In genomic region chr1:181033128-181033798, GRCh38 we compare ENCODE assay signal across 8 cellular contexts. TPM values are rescaled to one million over a fixed set of nuclear protein-coding genes. Genes with fewer than 3 reads are reported as not detected.
DNase-seq lines count a peak whose midpoint lies in the region; ATAC-seq, FAIRE-seq and TF ChIP-seq lines count a peak whose summit lies in the region.

No MANE protein-coding gene starts in this region.

- H3K9me2 ChIP-seq in Loucy (replicated peaks; ENCODE audit: low read depth, low read length) = no peaks in the 10 kb centered on the region

- H3K4me1 Mint-ChIP-seq in activated CD8-positive, alpha-beta T cell treated with anti-CD3 and anti-CD28 coated beads for 36 hours (ENCODE audit: low read depth) = peaks cover 49% of the 10 kb centered on the region

- peak; percentile 38 for ATAC-seq in GM21723 (IDR thresholded peaks at IDR 0.05; ENCODE audit: unreplicated experiment)
- ATAC-seq in activated CD8-positive, alpha-beta T cell treated with anti-CD3 and anti-CD28 coated beads for 36 hours = peak; percentile 29
- peak; percentile 69 to 85 (median 80) for ATAC-seq in psoas muscle

- TF ChIP-seq CTCF in Loucy (conservative IDR thresholded peaks at IDR 0.05; ENCODE audit: low read length) (no peak), foreskin fibroblast (IDR thresholded peaks at IDR 0.05; ENCODE audit: low read depth, low read length) (no peak), psoas muscle (IDR thresholded peaks at IDR 0.05) (no peak)
- TF ChIP-seq CTCF in activated CD8-positive, alpha-beta T cell treated with anti-CD3 and anti-CD28 coated beads for 36 hours (IDR thresholded peaks at IDR 0.05) = no peak

- no peaks in the 10 kb centered on the region for H4K20me1 ChIP-seq in Loucy (ENCODE audit: insufficient read depth, low read length, poor library complexity, severe bottlenecking)

- H3K4me3 ChIP-seq in Loucy (ENCODE audit: low read length, poor library complexity, severe bottlenecking) (peak overlapping the region; percentile 81), foreskin fibroblast (ENCODE audit: low read depth in 1 of 2, low read length in 2 of 2) (peak overlapping the region; percentile 51 to 70), psoas muscle (peak overlapping the region; percentile 70)

- WGBS in psoas muscle, 3 donors = 16 to 36% (median 21%) methylated on average over 2 of the region's 2 CpGs

- H3K36me3 ChIP-seq in Loucy (ENCODE audit: insufficient read depth, low read length) = no peaks in the 10 kb centered on the region
- H3K36me3 ChIP-seq in psoas muscle (ENCODE audit: insufficient read depth in 1 of 2, low read depth in 1 of 2) = no peaks in the 10 kb centered on the region

- H2AFZ ChIP-seq in Loucy (ENCODE audit: low read length) = peak overlapping the region; percentile 89

- peaks cover 5% of the 10 kb centered on the region for H3K36me3 Mint-ChIP-seq in activated CD8-positive, alpha-beta T cell treated with anti-CD3 and anti-CD28 coated beads for 36 hours (ENCODE audit: low read depth)

- peak overlapping the region; percentile 74 for H3K9ac ChIP-seq in Loucy (ENCODE audit: low read depth, low read length, poor library complexity, severe bottlenecking)

- peak; percentile 50 for DNase-seq in ELR (ENCODE audit: low read depth)
- peak; percentile 24 for DNase-seq in activated CD8-positive, alpha-beta T cell treated with anti-CD3 and anti-CD28 coated beads for 36 hours
- peak; percentile 23 to 43 for DNase-seq in foreskin fibroblast
- peak in 1 of 2 donors; percentile 21 for DNase-seq in psoas muscle
- no peak for DNase-seq in HTR-8/SVneo (ENCODE audit: insufficient read length, low spot score)
- DNase-seq in NCI-H1417 (lab: John Stamatoyannopoulos, UW) = no peak

- intact Hi-C loops in activated CD8-positive, alpha-beta T cell treated with anti-CD3 and anti-CD28 coated beads for 36 hours (cut with micrococcal nuclease) = no loop called here
- intact Hi-C loops in psoas muscle (cut with DNase I) = loop anchor here in 1 of 2 donors (5.0 kb wide), 1 partner anchor 109 kb away; no protein-coding TSS in a partner anchor

- FAIRE-seq in HTR-8/SVneo (lab: Jason Lieb, UNC) = no peak

- peak overlapping the region; percentile 88 for H3K4me2 ChIP-seq in Loucy (ENCODE audit: low read depth, low read length, poor library complexity, severe bottlenecking)

- peak overlapping the region; percentile 93 for H3K27ac ChIP-seq in psoas muscle

- no peaks in the 10 kb centered on the region for H3K27me3 Mint-ChIP-seq in activated CD8-positive, alpha-beta T cell treated with anti-CD3 and anti-CD28 coated beads for 36 hours

- peaks cover 24% of the 10 kb centered on the region for H3K79me2 ChIP-seq in Loucy (ENCODE audit: insufficient read depth, low read length)

- no peaks in the 10 kb centered on the region for H3F3A ChIP-seq in Loucy (ENCODE audit: low read depth)

- H3K4me1 ChIP-seq in Loucy (ENCODE audit: insufficient read depth, low read length, poor library complexity, severe bottlenecking) = peaks cover 46% of the 10 kb centered on the region
- H3K4me1 ChIP-seq in psoas muscle = peaks cover 19% of the 10 kb centered on the region

- H3K9me3 Mint-ChIP-seq in activated CD8-positive, alpha-beta T cell treated with anti-CD3 and anti-CD28 coated beads for 36 hours = no peaks in the 10 kb centered on the region

- H3K27ac Mint-ChIP-seq in activated CD8-positive, alpha-beta T cell treated with anti-CD3 and anti-CD28 coated beads for 36 hours = peak overlapping the region; percentile 99

- peak overlapping the region; percentile 93 for H3K4me3 Mint-ChIP-seq in activated CD8-positive, alpha-beta T cell treated with anti-CD3 and anti-CD28 coated beads for 36 hours

- H3K27me3 ChIP-seq in Loucy (ENCODE audit: insufficient read depth, low read length, poor library complexity, severe bottlenecking) = no peaks in the 10 kb centered on the region
- no peaks in the 10 kb centered on the region for H3K27me3 ChIP-seq in psoas muscle (ENCODE audit: insufficient read depth in 3 of 3, low read length in 2 of 3)

- POLR2A ChIA-PET in activated CD8-positive, alpha-beta T cell treated with anti-CD3 and anti-CD28 coated beads for 36 hours (lab: Charles Lee) = interaction anchor here (1.2 to 4.3 kb wide), 6 partner anchors 9 to 71 kb away, joined by 5 to 27 read pairs (median 8); partner anchors contain the start of gene STX6

- H3K9me3 ChIP-seq in Loucy (ENCODE audit: insufficient read depth, low read depth, low read length) = no peaks in the 10 kb centered on the region
- no peaks in the 10 kb centered on the region for H3K9me3 ChIP-seq in psoas muscle

- CTCF ChIA-PET in activated CD8-positive, alpha-beta T cell treated with anti-CD3 and anti-CD28 coated beads for 36 hours (lab: Charles Lee) = interaction anchor here (0.7 to 15.3 kb wide), 10 partner anchors 9 to 157 kb away, joined by 3 to 254 read pairs (median 5); partner anchors contain the start of gene STX6

RNA-seq across cellular contexts. Expression of gene MR1, which starts 0.5 kb away (rescaled TPM):
- 10 to 100 TPM; 15.7 to 16.7 TPM for total RNA-seq in activated CD8-positive, alpha-beta T cell treated with anti-CD3 and anti-CD28 coated beads for 36 hours
- 1 to 10 TPM; 2.0 to 3.0 (median 2.6) TPM for total RNA-seq in psoas muscle
- polyA plus RNA-seq in psoas muscle = under 1 TPM; 0.70 to 0.90 (median 0.84) TPM

RNA-seq across cellular contexts. Expression of gene STX6, which starts 10.6 kb away (rescaled TPM):
- total RNA-seq in activated CD8-positive, alpha-beta T cell treated with anti-CD3 and anti-CD28 coated beads for 36 hours = 10 to 100 TPM; 23.1 to 24.7 TPM
- total RNA-seq in psoas muscle = 1 to 10 TPM; 5.2 to 8.3 (median 5.7) TPM
- polyA plus RNA-seq in psoas muscle = 1 to 10 TPM; 3.4 to 4.5 (median 3.9) TPM

RNA-seq across cellular contexts. Expression of gene IER5, which starts 55.2 kb away (rescaled TPM):
- 10 to 100 TPM; 39.8 to 41.3 TPM for total RNA-seq in activated CD8-positive, alpha-beta T cell treated with anti-CD3 and anti-CD28 coated beads for 36 hours
- total RNA-seq in psoas muscle = 100 to 1,000 TPM in 1 of 4 donors, 10 to 100 TPM in 3; 19.9 to 110 (median 48.6) TPM
- 10 to 100 TPM; 22.8 to 47.5 (median 33.1) TPM for polyA plus RNA-seq in psoas muscle

Comparison
In these comparisons a context has a peak if more than half of its experiments do, and no peak if none do; other contexts are left out.
1. DNase-seq: peak in ELR (single experiment), activated CD8-positive, alpha-beta T cell treated with anti-CD3 and anti-CD28 coated beads for 36 hours (single experiment) and foreskin fibroblast (2 of 2); none in HTR-8/SVneo (single experiment) and NCI-H1417 (0 of 3).
2. ATAC-seq: peak in every context shown above with its lines; median percentile 80 in psoas muscle; 38 in GM21723; 29 in activated CD8-positive, alpha-beta T cell treated with anti-CD3 and anti-CD28 coated beads for 36 hours.
3. RNA of gene MR1, which starts 0.5 kb away (total RNA-seq): 15.7 to 16.7 TPM in activated CD8-positive, alpha-beta T cell treated with anti-CD3 and anti-CD28 coated beads for 36 hours; 2.0 to 3.0 TPM in psoas muscle; every median in the first group is over 4 times any median in the second.
4. Peak in every context shown above with its lines, with median percentiles within 50 percentile points of each other: H3K4me3 ChIP-seq.